Comparison of ENCODE assay signal across 12 cellular contexts in genomic region chr2:202109737-202110184, GRCh38. TPM values are rescaled to one million over a fixed set of nuclear protein-coding genes. Genes with fewer than 3 reads are reported as not detected.
A peak's percentile ranks its signal among the peaks of the same experiment; 100 is the strongest.
DNase-seq lines count a peak whose midpoint lies in the region; ATAC-seq and TF ChIP-seq lines count a peak whose summit lies in the region.
"Had no signal": no experiment of that assay in that cellular context is flagged by ENCODE, and none has a peak within 500 bp of the region (broad histone marks: within the 10 kb centered on the region; RNA-seq: fewer than 3 reads in every experiment).

No MANE protein-coding gene starts in this region.

- DNase-seq in A673 (ENCODE audit: low spot score) (peak; percentile 63), MG63 (peak; percentile 86), colonic mucosa (peak; percentile 21), right lobe of liver (peak; percentile 48 to 87 (median 83)), NCI-H1105 treated with DMSO at 0.1 percent for 48 hours (lab: John Stamatoyannopoulos, UW) (no peak), T-helper 17 cell (no peak)
- no peak for DNase-seq in stimulated activated CD4-positive, alpha-beta T cell treated with anti-CD3 and anti-CD28 coated beads, Interleukin-2, amount 100 ng/mL, for 48 hours
- DNase-seq: activated T-cell treated with anti-CD3 and anti-CD28 coated beads, Interleukin-2, amount 50 U/mL, for 48 hours had no signal

- H3K4me3 Mint-ChIP-seq in T-helper 17 cell = no peak overlapping the region
- H3K4me3 Mint-ChIP-seq: B cell; T-helper 2 cell treated with Interferon-gamma antibody and Interleukin-4, amounts not matched to agents 5 μg/mL and 100 μg/mL, for 36 hours had no signal

- no peak overlapping the region for H3K27ac ChIP-seq in A673 (ENCODE audit: low read depth, low read length, poor library complexity, severe bottlenecking)
- H3K27ac ChIP-seq in colonic mucosa = no peak overlapping the region
- no peak overlapping the region for H3K27ac ChIP-seq in right lobe of liver

- peaks cover 50% of the 10 kb centered on the region for H3K27me3 Mint-ChIP-seq in T-helper 17 cell

- no peaks in the 10 kb centered on the region for H3K4me1 Mint-ChIP-seq in T-helper 17 cell
- H3K4me1 Mint-ChIP-seq: B cell had no signal

- no peaks in the 10 kb centered on the region for H3K9me3 ChIP-seq in A673 (ENCODE audit: low read depth, low read length, poor library complexity, severe bottlenecking)
- H3K9me3 ChIP-seq in MG63 = no peaks in the 10 kb centered on the region
- no peaks in the 10 kb centered on the region for H3K9me3 ChIP-seq in colonic mucosa
- H3K9me3 ChIP-seq in right lobe of liver = no peaks in the 10 kb centered on the region
- H3K9me3 ChIP-seq in T-helper 17 cell (ENCODE audit: control insufficient read depth, low read length, poor library complexity, severe bottlenecking) = no peaks in the 10 kb centered on the region

- no peak overlapping the region for H3K27ac Mint-ChIP-seq in T-helper 17 cell
- H3K27ac Mint-ChIP-seq: B cell; T-helper 2 cell treated with Interferon-gamma antibody and Interleukin-4, amounts not matched to agents 5 μg/mL and 100 μg/mL, for 36 hours had no signal

- TF ChIP-seq CTCF in A673 (conservative IDR thresholded peaks at IDR 0.05; ENCODE audit: low read depth, low read length) (no peak), colonic mucosa (IDR thresholded peaks at IDR 0.05) (no peak), right lobe of liver (IDR thresholded peaks at IDR 0.05) (no peak)

- H3K27me3 ChIP-seq in A673 (replicated peaks; ENCODE audit: insufficient read depth, low read depth, low read length, poor library complexity) (no peaks in the 10 kb centered on the region), MG63 (no peaks in the 10 kb centered on the region), colonic mucosa (no peaks in the 10 kb centered on the region), right lobe of liver (no peaks in the 10 kb centered on the region)

- TF ChIP-seq POLR2A in right lobe of liver (IDR thresholded peaks at IDR 0.05) = no peak

- H3K36me3 ChIP-seq in A673 (ENCODE audit: insufficient read depth, low read length, poor library complexity, severe bottlenecking) (no peaks in the 10 kb centered on the region), MG63 (no peaks in the 10 kb centered on the region), colonic mucosa (no peaks in the 10 kb centered on the region), right lobe of liver (no peaks in the 10 kb centered on the region)

- no peak overlapping the region for H3K9ac ChIP-seq in colonic mucosa (ENCODE audit: low read depth in 2 of 2, low read length in 2 of 2)

- CTCF ChIA-PET in A673 (lab: Charles Lee) = interaction anchor here (0.5 kb wide), 1 partner anchor 206 kb away, joined by 3 read pairs; no protein-coding TSS in a partner anchor

- intact Hi-C loops in A673 (cut with micrococcal nuclease; ENCODE audit: unreplicated experiment) = no loop called here
- intact Hi-C loops in colonic mucosa (cut with DNase I) = loop anchor here (10.0 kb wide), 1 partner anchor 65 kb away; no protein-coding TSS in a partner anchor
- intact Hi-C loops in right lobe of liver (cut with DNase I) = no loop called here

- ATAC-seq in right lobe of liver = peak; percentile 77 to 93 (median 88)
- ATAC-seq in T-helper 17 cell = no peak
- ATAC-seq in HG03432 (IDR thresholded peaks at IDR 0.05; ENCODE audit: unreplicated experiment) = no peak

- H3K4me1 ChIP-seq in A673 (ENCODE audit: insufficient read depth, low read length, poor library complexity, severe bottlenecking) = peaks cover 20% of the 10 kb centered on the region
- no peaks in the 10 kb centered on the region for H3K4me1 ChIP-seq in colonic mucosa
- H3K4me1 ChIP-seq in right lobe of liver = peaks cover 0 to 31% (median 0%) of the 10 kb centered on the region in 4 donors

- WGBS in right lobe of liver (ENCODE audit: insufficient coverage, low coverage, low lambda C conversion rate, missing lambda C conversion rate) = 22% methylated on average over 5 of the region's 5 CpGs

- no TSS peak for BruUV-seq in A673 (replicated peaks; lab: Mats Ljungman, UMichigan)

- POLR2A ChIA-PET in A673 (lab: Charles Lee; ENCODE audit: low non-redundant PET) = interaction anchor here (0.6 kb wide), 1 partner anchor 144 kb away, joined by 3 read pairs; no protein-coding TSS in a partner anchor

- no peak overlapping the region for H3K4me3 ChIP-seq in A673 (ENCODE audit: low read depth, low read length, poor library complexity, severe bottlenecking)
- H3K4me3 ChIP-seq in MG63 = no peak overlapping the region
- H3K4me3 ChIP-seq in colonic mucosa = no peak overlapping the region
- H3K4me3 ChIP-seq in right lobe of liver = no peak overlapping the region

- peaks cover 3% of the 10 kb centered on the region for H3K36me3 Mint-ChIP-seq in T-helper 17 cell (ENCODE audit: low read depth)

RNA-seq across cellular contexts. Expression of gene KIAA2012, which starts 36.7 kb away (rescaled TPM):
- 0.13 TPM in 1 of 2 replicates, not detected in the other for total RNA-seq in A673 (2021)
- not detected in 2 replicates for total RNA-seq in MG63 (2014; rRNA removed; shearing (Covaris generic); ENCODE audit: low replicate concordance)
- not detected for total RNA-seq in colonic mucosa
- under 1 TPM; 0.11 to 0.56 (median 0.43) TPM for total RNA-seq in right lobe of liver
- not detected for total RNA-seq in T-helper 17 cell
- total RNA-seq: B cell, mononuclear cell had no signal

Comparison
In these comparisons a context has a peak if more than half of its experiments do, and no peak if none do; other contexts are left out.
1. DNase-seq: peak in A673 (single experiment), MG63 (single experiment), colonic mucosa (single experiment) and right lobe of liver (3 of 3); none in NCI-H1105 treated with DMSO at 0.1 percent for 48 hours (single experiment), T-helper 17 cell (0 of 3) and stimulated activated CD4-positive, alpha-beta T cell treated with anti-CD3 and anti-CD28 coated beads, Interleukin-2, amount 100 ng/mL, for 48 hours (0 of 2).
2. ATAC-seq: peak in right lobe of liver (4 of 4); none in T-helper 17 cell (single experiment) and HG03432 (single experiment).